In the genomic region with DNA sequence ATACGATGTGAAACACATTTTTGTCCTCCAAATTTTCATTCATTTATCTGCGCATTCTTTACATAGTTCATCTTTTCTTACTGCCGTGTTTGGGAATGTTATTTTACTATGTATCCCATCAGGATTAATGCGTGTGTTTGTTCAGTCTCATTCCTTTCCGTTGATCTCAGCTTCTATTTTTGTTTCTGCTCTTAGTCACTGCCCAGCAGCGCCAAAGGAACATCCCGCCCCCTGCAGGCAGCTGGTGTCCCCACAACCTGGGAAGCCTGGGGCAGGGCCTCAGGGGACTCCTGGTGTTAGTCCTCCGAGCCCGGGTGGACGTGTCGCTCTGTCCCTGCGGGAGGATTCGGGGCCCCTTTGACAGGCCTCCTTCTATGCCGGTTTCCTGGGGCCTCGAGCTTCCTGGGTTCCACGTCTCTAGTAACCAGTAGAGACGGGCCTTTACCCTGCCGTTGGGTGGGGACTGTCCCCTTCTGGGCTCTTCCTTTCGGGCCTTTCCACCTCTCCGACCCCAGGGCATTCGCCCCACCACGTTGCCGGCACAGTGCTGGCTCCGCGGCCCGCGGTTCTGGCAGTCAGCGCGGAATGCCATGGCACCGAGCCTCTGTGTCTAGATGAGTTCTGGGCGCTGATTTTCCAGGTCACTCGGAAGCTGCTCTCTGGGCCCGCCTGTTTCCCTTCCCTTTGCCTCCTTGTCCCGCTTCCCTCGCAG, we compare ENCODE assay signal across 8 cellular contexts. TPM values are rescaled to one million over a fixed set of nuclear protein-coding genes. Genes with fewer than 3 reads are reported as not detected.
DNase-seq lines count a peak whose midpoint lies in the region; ATAC-seq, FAIRE-seq and TF ChIP-seq lines count a peak whose summit lies in the region.

No MANE protein-coding gene starts in this region.

- 5% methylated on average over 34 of the region's 35 CpGs for WGBS in hepatocyte (ENCODE audit: low lambda C conversion rate, missing lambda C conversion rate)

- H3K4me3 ChIP-seq in astrocyte of the cerebellum (ENCODE audit: low read depth, low read length) (peak overlapping the region; percentile 29), hepatocyte (peak overlapping the region; percentile 17)

- peak overlapping the region; percentile 78 for H3K4me2 ChIP-seq in hepatocyte

- peaks cover 23% of the 10 kb centered on the region for H3K4me1 ChIP-seq in hepatocyte (ENCODE audit: insufficient read depth)

- TF ChIP-seq CTCF in astrocyte of the cerebellum (IDR thresholded peaks at IDR 0.05; ENCODE audit: low read depth, low read length, missing control alignments) (peak; percentile 97), hepatocyte (IDR thresholded peaks at IDR 0.05; ENCODE audit: poor library complexity) (peak; percentile 98)

- peak; percentile 76 for DNase-seq in GM12892 (ENCODE audit: insufficient read length)
- peak; percentile 82 for DNase-seq in NCI-H1694 treated with DMSO at 0.1 percent for 48 hours (lab: John Stamatoyannopoulos, UW)
- DNase-seq in T-helper 9 cell = peak; percentile 82
- DNase-seq in astrocyte of the cerebellum (ENCODE audit: low read depth) = peak; percentile 97
- DNase-seq in hepatocyte (ENCODE audit: low spot score) = peak; percentile 97
- peak; percentile 95 for DNase-seq in retina

- H3K27me3 ChIP-seq in hepatocyte = no peaks in the 10 kb centered on the region

- no peaks in the 10 kb centered on the region for H3K79me2 ChIP-seq in hepatocyte

- peak; percentile 37 for ATAC-seq in HG02870 (IDR thresholded peaks at IDR 0.05; ENCODE audit: unreplicated experiment)
- no peak for ATAC-seq in HG03469 (IDR thresholded peaks at IDR 0.05; ENCODE audit: unreplicated experiment)

- no peaks in the 10 kb centered on the region for H3K9me3 ChIP-seq in hepatocyte (ENCODE audit: low read depth)

- peak overlapping the region; percentile 55 for H2AFZ ChIP-seq in hepatocyte

- in situ Hi-C loops in astrocyte of the cerebellum (cut with HindIII; ENCODE audit: low sequenced_read_pairs) = no loop called here

- peak; percentile 75; the same call in 1 of the 2 replicates for TF ChIP-seq POLR2A in GM12892 (IDR thresholded peaks at IDR 0.05; ENCODE audit: low read depth, low read length)

- H3K36me3 ChIP-seq in hepatocyte (replicated peaks; ENCODE audit: insufficient read depth, low read depth) = no peaks in the 10 kb centered on the region

- H4K20me1 ChIP-seq in hepatocyte (ENCODE audit: insufficient read depth, poor library complexity, severe bottlenecking) = no peaks in the 10 kb centered on the region

- H3K27ac ChIP-seq in hepatocyte = peak overlapping the region; percentile 96

- no peaks in the 10 kb centered on the region for H3K9me2 ChIP-seq in hepatocyte (replicated peaks; ENCODE audit: insufficient read depth)

- FAIRE-seq in GM12892 (lab: Jason Lieb, UNC) = no peak

RNA-seq across cellular contexts. Expression of gene WEE1, which starts 39.8 kb away (rescaled TPM):
- polyA plus RNA-seq in GM12892 (2012; ENCODE audit: missing spikeins) = 38.4 TPM
- total RNA-seq in hepatocyte = 91.0 and 101 TPM in 2 replicates
- 71.3 and 79.2 TPM in 2 replicates for polyA plus RNA-seq in hepatocyte

RNA-seq across cellular contexts. Expression of gene SWAP70, which starts 50.6 kb away (rescaled TPM):
- polyA plus RNA-seq in GM12892 (2012; ENCODE audit: missing spikeins) = 82.1 TPM
- total RNA-seq in hepatocyte = 16.3 and 17.3 TPM in 2 replicates
- polyA plus RNA-seq in hepatocyte = 15.6 and 16.8 TPM in 2 replicates
